ENCODE assay signal across 19 cellular contexts in the genomic region with DNA sequence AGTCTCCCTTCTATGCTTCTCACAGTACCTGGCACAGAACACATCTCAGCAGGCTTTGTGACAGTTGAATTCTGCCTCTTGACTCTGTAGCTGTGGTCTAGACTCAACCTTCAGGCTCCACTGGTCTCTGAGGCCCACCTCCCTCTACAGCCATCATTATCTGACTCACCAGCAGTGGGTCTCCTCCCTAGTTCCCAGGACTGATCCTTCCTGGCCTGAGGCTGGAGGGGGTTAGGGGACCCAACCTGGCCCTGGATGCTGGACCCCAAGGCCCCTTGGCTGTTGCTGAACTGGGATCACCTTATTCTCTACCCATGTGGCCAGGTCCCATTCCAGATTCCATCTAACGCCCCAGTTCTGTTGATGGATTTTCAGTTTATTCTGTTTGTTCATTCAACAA.
"Had no signal": no experiment of that assay in that cellular context is flagged by ENCODE, and none has a peak within 500 bp of the region (broad histone marks: within the 10 kb centered on the region; RNA-seq: fewer than 3 reads in every experiment).

No MANE protein-coding gene starts in this region.

- H3K27ac Mint-ChIP-seq: dendritic cell treated with granulocyte-macrophage colony-stimulating factor and Interleukin-4, amounts not matched to agents 40 ng/mL and 50 ng/mL, for 4 days; effector memory CD8-positive, alpha-beta T cell; memory B cell; mesothelial cell of epicardium; nephron progenitor cell; stimulated activated naive B cell treated with anti-CD40 and anti-IgM and Interleukin-4, amounts not matched to agents 10 μg/mL and 1 μg/mL and 100 μg/mL, for 72 hours had no signal

- H3K4me3 Mint-ChIP-seq: dendritic cell treated with granulocyte-macrophage colony-stimulating factor and Interleukin-4, amounts not matched to agents 40 ng/mL and 50 ng/mL, for 4 days; effector memory CD8-positive, alpha-beta T cell; memory B cell; mesothelial cell of epicardium; nephron progenitor cell; stimulated activated naive B cell treated with anti-CD40 and anti-IgM and Interleukin-4, amounts not matched to agents 10 μg/mL and 1 μg/mL and 100 μg/mL, for 72 hours had no signal

- H3K36me3 ChIP-seq: esophagus squamous epithelium, gastroesophageal sphincter, left ventricle myocardium inferior, lower lobe of right lung, right lobe of liver, upper lobe of right lung had no signal

- H3K4me1 Mint-ChIP-seq: memory B cell; naive B cell; stimulated activated naive B cell treated with anti-CD40 and anti-IgM and Interleukin-4, amounts not matched to agents 10 μg/mL and 1 μg/mL and 100 μg/mL, for 72 hours had no signal

- H3K4me3 ChIP-seq: esophagus squamous epithelium, gastroesophageal sphincter, left ventricle myocardium inferior, lower lobe of right lung, right lobe of liver, upper lobe of right lung had no signal

- H3K9me3 Mint-ChIP-seq: dendritic cell treated with granulocyte-macrophage colony-stimulating factor and Interleukin-4, amounts not matched to agents 40 ng/mL and 50 ng/mL, for 4 days; effector memory CD8-positive, alpha-beta T cell; memory B cell; mesothelial cell of epicardium; naive B cell; nephron progenitor cell; stimulated activated naive B cell treated with anti-CD40 and anti-IgM and Interleukin-4, amounts not matched to agents 10 μg/mL and 1 μg/mL and 100 μg/mL, for 72 hours had no signal

- DNase-seq: cerebellar nuclear complex; effector memory CD8-positive, alpha-beta T cell; esophagus squamous epithelium; foreskin fibroblast; glutamatergic neuron; left cardiac atrium; left ventricle myocardium inferior; lower lobe of right lung; naive B cell; nephron progenitor cell; right lobe of liver; stimulated activated CD4-positive, alpha-beta T cell treated with anti-CD3 and anti-CD28 coated beads, Interleukin-2, amount 100 ng/mL, for 24 hours; stimulated activated CD4-positive, alpha-beta T cell treated with anti-CD3 and anti-CD28 coated beads, Interleukin-4, amount 100 ng/mL, for 4 hours; stimulated activated naive B cell treated with anti-CD40 and anti-IgM and Interleukin-4, amounts not matched to agents 10 μg/mL and 1 μg/mL and 100 μg/mL, for 72 hours; upper lobe of right lung had no signal

- H3K27me3 ChIP-seq: esophagus squamous epithelium, gastroesophageal sphincter, right lobe of liver, upper lobe of right lung had no signal

- H3K27ac ChIP-seq: esophagus squamous epithelium, gastroesophageal sphincter, lower lobe of right lung, right lobe of liver, upper lobe of right lung had no signal

- H3K9me3 ChIP-seq: esophagus squamous epithelium, gastroesophageal sphincter, left ventricle myocardium inferior, lower lobe of right lung, right lobe of liver, upper lobe of right lung had no signal

- ATAC-seq: effector memory CD8-positive, alpha-beta T cell; gastroesophageal sphincter; left cardiac atrium; lower lobe of right lung; right lobe of liver; stimulated activated naive B cell treated with anti-CD40 and anti-IgM and Interleukin-4, amounts not matched to agents 10 μg/mL and 1 μg/mL and 100 μg/mL, for 72 hours; upper lobe of right lung had no signal

- H3K4me1 ChIP-seq: lower lobe of right lung, right lobe of liver, upper lobe of right lung had no signal

- H3K36me3 Mint-ChIP-seq: memory B cell; mesothelial cell of epicardium; naive B cell; stimulated activated naive B cell treated with anti-CD40 and anti-IgM and Interleukin-4, amounts not matched to agents 10 μg/mL and 1 μg/mL and 100 μg/mL, for 72 hours had no signal
